ENCODE assay signal across 15 cellular contexts in the genomic region with DNA sequence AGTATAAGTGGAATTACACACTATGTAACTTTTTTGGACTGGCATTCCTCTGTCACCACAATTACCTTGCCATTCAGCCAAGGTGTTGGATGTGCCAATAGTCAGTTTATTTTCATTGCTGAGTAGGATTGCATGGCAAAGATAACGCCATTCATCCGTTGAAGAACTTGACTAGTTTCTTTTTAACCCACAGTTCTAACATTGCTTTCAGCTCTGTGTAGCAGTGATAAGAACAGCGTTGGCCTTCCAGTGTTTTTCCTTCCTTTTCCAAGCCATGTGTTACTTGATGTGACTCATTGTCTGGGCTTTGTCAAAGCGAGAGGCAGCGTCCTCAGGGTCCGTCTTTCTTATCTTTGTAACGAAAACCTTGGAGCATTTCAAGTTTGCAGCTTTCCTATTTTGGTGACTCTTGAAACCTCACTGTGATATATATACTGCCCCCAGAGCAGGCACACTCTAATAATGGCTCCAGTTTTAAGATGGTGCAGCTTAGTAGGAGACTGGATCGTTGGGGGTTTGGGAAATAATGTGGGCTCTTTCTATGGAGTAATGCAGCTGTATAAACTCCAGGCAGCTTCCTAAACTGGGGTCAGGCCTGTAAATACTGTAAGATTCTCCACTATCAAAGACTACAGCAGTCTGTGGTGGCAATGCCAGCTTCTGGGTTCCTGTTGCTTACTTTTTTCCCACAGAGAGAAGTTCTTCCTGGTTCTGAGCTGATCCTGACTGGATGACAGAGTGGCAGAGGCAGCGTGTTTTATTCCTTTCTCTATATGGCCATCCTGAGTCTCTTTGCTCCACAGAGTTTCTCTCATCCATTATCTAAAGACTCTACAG. TPM values are rescaled to one million over a fixed set of nuclear protein-coding genes. Genes with fewer than 3 reads are reported as not detected.
DNase-seq lines count a peak whose midpoint lies in the region; ATAC-seq and TF ChIP-seq lines count a peak whose summit lies in the region.
"Had no signal": no experiment of that assay in that cellular context is flagged by ENCODE, and none has a peak within 500 bp of the region (broad histone marks: within the 10 kb centered on the region; RNA-seq: fewer than 3 reads in every experiment).

No MANE protein-coding gene starts in this region.

- no peaks in the 10 kb centered on the region for H3K9me3 ChIP-seq in SJCRH30 (replicated peaks)

- H3K27me3 ChIP-seq in SJCRH30 (no peaks in the 10 kb centered on the region), dorsolateral prefrontal cortex (no peaks in the 10 kb centered on the region)

- intact Hi-C loops in Right ventricle myocardium inferior (cut with DNase I) (loop anchor here (5.0 kb wide), 1 partner anchor 80 kb away; no protein-coding TSS in a partner anchor), cardiac septum (cut with DNase I) (no loop called here), dorsolateral prefrontal cortex (cut with DNase I) (no loop called here)

- DNase-seq in Right ventricle myocardium inferior (ENCODE audit: missing footprints) (no peak), cardiac septum (ENCODE audit: low spot score) (no peak), cardiac fibroblast (ENCODE audit: low read depth in 2 of 2) (peak; percentile 50 to 67), hepatic stellate cell (ENCODE audit: low spot score) (peak; percentile 15), SJCRH30 (no peak), dorsolateral prefrontal cortex (no peak), NOMO-1 (lab: John Stamatoyannopoulos, UW; ENCODE audit: unreplicated experiment in 2 of 2) (no peak), NCI-H1417 treated with DMSO at 0.1 percent for 48 hours (lab: John Stamatoyannopoulos, UW) (no peak)
- DNase-seq: 8988T; activated effector memory CD4-positive, alpha-beta T cell treated with anti-CD3 and anti-CD28 coated beads, Interleukin-2, amount 50 U/mL, for 16 hours; NCI-H2081 treated with DMSO at 0.1 percent for 48 hours; SHP77; stimulated activated naive CD4-positive, alpha-beta T cell had no signal

- H3K27ac ChIP-seq in SJCRH30 (no peak overlapping the region), dorsolateral prefrontal cortex (no peak overlapping the region)

- no peak for TF ChIP-seq CTCF in cardiac fibroblast (IDR thresholded peaks at IDR 0.05; ENCODE audit: low read depth, low read length)
- no peak for TF ChIP-seq CTCF in dorsolateral prefrontal cortex (IDR thresholded peaks at IDR 0.05 in 54 of 56, conservative IDR thresholded peaks at IDR 0.05 in 2 of 56; ENCODE audit: low read depth in 1 of 56, partially characterized antibody in 56 of 56)

- H3K36me3 ChIP-seq in SJCRH30: no peaks in the 10 kb centered on the region

- no peaks in the 10 kb centered on the region for H3K4me1 ChIP-seq in SJCRH30

- peak; percentile 98 for ATAC-seq in Right ventricle myocardium inferior
- ATAC-seq: HCT116 had no signal

- H3K4me3 ChIP-seq in cardiac fibroblast (replicated peaks in 1 of 2; ENCODE audit: low read depth in 2 of 2, low read length in 2 of 2) (no peak overlapping the region), SJCRH30 (no peak overlapping the region), dorsolateral prefrontal cortex (no peak overlapping the region)
- H3K4me3 ChIP-seq: lung had no signal

RNA-seq across cellular contexts. Expression of a gene that starts 41.7 kb away (rescaled TPM):
- total RNA-seq in Right ventricle myocardium inferior: 5.4 TPM
- total RNA-seq in cardiac septum: 7.6 TPM
- not detected in 2 replicates for total RNA-seq in SJCRH30 (2014; rRNA removed; shearing (Covaris generic))
- total RNA-seq in dorsolateral prefrontal cortex: 10 to 100 TPM in 116 of 120 experiments, 1 to 10 TPM in 4; 8.8 to 35.6 (median 19.3) TPM

Comparison
In these comparisons a context has a peak if more than half of its experiments do, and no peak if none do; other contexts are left out.
1. DNase-seq: peak in cardiac fibroblast (2 of 2) and hepatic stellate cell (single experiment); none in Right ventricle myocardium inferior (single experiment), cardiac septum (single experiment), SJCRH30 (0 of 2), dorsolateral prefrontal cortex (0 of 10), NOMO-1 (0 of 2) and NCI-H1417 treated with DMSO at 0.1 percent for 48 hours (single experiment).